In genomic region chr4:7436256-7436655, GRCh38 we compare ENCODE assay signal across 25 cellular contexts. TPM values are rescaled to one million over a fixed set of nuclear protein-coding genes. Genes with fewer than 3 reads are reported as not detected.
DNase-seq lines count a peak whose midpoint lies in the region; ATAC-seq, FAIRE-seq and TF ChIP-seq lines count a peak whose summit lies in the region.
"Had no signal": no experiment of that assay in that cellular context is flagged by ENCODE, and none has a peak within 500 bp of the region (broad histone marks: within the 10 kb centered on the region; RNA-seq: fewer than 3 reads in every experiment).

No MANE protein-coding gene starts in this region.

- TF ChIP-seq EP300 in HepG2 (IDR thresholded peaks at IDR 0.05; ENCODE audit: low read depth in 2 of 2, low read length in 2 of 2) (no peak), HepG2 (CRISPR knock-in tag; IDR thresholded peaks at IDR 0.05; ENCODE audit: borderline replicate concordance) (no peak), transverse colon (IDR thresholded peaks at IDR 0.05; ENCODE audit: low read depth) (no peak)

- POLR2A ChIA-PET in HepG2 (lab: Yijun Ruan, JAX), result no interaction called here

- no peak for TF ChIP-seq RAD21 in HepG2 (CRISPR knock-in tag; IDR thresholded peaks at IDR 0.05)

- H3K27me3 Mint-ChIP-seq in astrocyte (ENCODE audit: low read depth, unreplicated experiment) (peaks cover 31% of the 10 kb centered on the region), mesothelial cell of epicardium (ENCODE audit: low read depth) (no peaks in the 10 kb centered on the region)
- H3K27me3 Mint-ChIP-seq: IgD-negative memory B cell had no signal

- H3K27ac ChIP-seq in HepG2 (ENCODE audit: extremely low read length, insufficient read depth, low read length) (no peak overlapping the region), right lobe of liver (no peak overlapping the region), astrocyte (ENCODE audit: low read depth, low read length) (no peak overlapping the region), transverse colon (no peak overlapping the region)
- H3K27ac ChIP-seq: GM23248 had no signal

- peak overlapping the region; percentile 50 for H3K4me3 Mint-ChIP-seq in astrocyte (ENCODE audit: unreplicated experiment)
- no peak overlapping the region for H3K4me3 Mint-ChIP-seq in mesothelial cell of epicardium
- H3K4me3 Mint-ChIP-seq: CD14-positive monocyte had no signal

- H3K27me3 ChIP-seq in HepG2 (ENCODE audit: control insufficient read depth in 1 of 2, insufficient read depth in 2 of 2, low read length in 2 of 2), result peaks cover 2 to 26% of the 10 kb centered on the region in 2 experiments; a peak in 3 of 5 replicates
- H3K27me3 ChIP-seq in right lobe of liver, result no peaks in the 10 kb centered on the region
- H3K27me3 ChIP-seq in astrocyte (ENCODE audit: insufficient read depth, low read length), result peaks cover 3% of the 10 kb centered on the region
- no peaks in the 10 kb centered on the region for H3K27me3 ChIP-seq in transverse colon
- H3K27me3 ChIP-seq: BE2C had no signal

- peaks cover 4% of the 10 kb centered on the region for H3K9me3 Mint-ChIP-seq in astrocyte (ENCODE audit: unreplicated experiment)
- peaks cover 12% of the 10 kb centered on the region for H3K9me3 Mint-ChIP-seq in mesothelial cell of epicardium
- H3K9me3 Mint-ChIP-seq: CD4-positive, alpha-beta memory T cell had no signal

- H3K4me1 ChIP-seq in HepG2 (ENCODE audit: insufficient read depth, low read length), result peaks cover 24% of the 10 kb centered on the region
- H3K4me1 ChIP-seq in right lobe of liver, result no peaks in the 10 kb centered on the region
- no peaks in the 10 kb centered on the region for H3K4me1 ChIP-seq in astrocyte (ENCODE audit: insufficient read depth, low read length)
- peaks cover 0 to 3% (median 0%) of the 10 kb centered on the region in 4 donors for H3K4me1 ChIP-seq in transverse colon
- H3K4me1 ChIP-seq: BE2C had no signal

- ATAC-seq in HepG2, result no peak
- ATAC-seq in right lobe of liver, result no peak
- ATAC-seq: GM12878 had no signal

- CTCF ChIA-PET in HepG2 (lab: Yijun Ruan, JAX; ENCODE audit: low intra/inter-chr PET ratio, low total read pairs), result no interaction called here

- H3K9me3 ChIP-seq in HepG2 (ENCODE audit: low read length) (no peaks in the 10 kb centered on the region), right lobe of liver (no peaks in the 10 kb centered on the region), astrocyte (ENCODE audit: insufficient read depth, low read depth, low read length) (peaks cover 8% of the 10 kb centered on the region), transverse colon (no peaks in the 10 kb centered on the region)
- H3K9me3 ChIP-seq: BE2C had no signal

- no peaks in the 10 kb centered on the region for H3K79me2 ChIP-seq in HepG2 (ENCODE audit: insufficient read depth, low read length)
- no peaks in the 10 kb centered on the region for H3K79me2 ChIP-seq in astrocyte (ENCODE audit: insufficient read depth, low read length)

- 77% methylated on average over 6 of the region's 13 CpGs for WGBS in HepG2 (ENCODE audit: low lambda C conversion rate)
- WGBS in right lobe of liver (ENCODE audit: insufficient coverage, low coverage, low lambda C conversion rate, missing lambda C conversion rate), result 78% methylated on average over 8 of the region's 13 CpGs
- 82% methylated on average over 11 of the region's 13 CpGs; no CpG with 5 or more reads in 1 of the 2 donors for WGBS in transverse colon (ENCODE audit: low coverage in 1 of 2), 2 donors

- H3K36me3 Mint-ChIP-seq in astrocyte (ENCODE audit: low read depth, unreplicated experiment) (no peaks in the 10 kb centered on the region), mesothelial cell of epicardium (no peaks in the 10 kb centered on the region)
- H3K36me3 Mint-ChIP-seq: CD14-positive monocyte; CD4-positive, alpha-beta memory T cell; IgD-negative memory B cell had no signal

- H3K36me3 ChIP-seq in HepG2 (replicated peaks in 1 of 2; ENCODE audit: control insufficient read depth in 1 of 2, insufficient read depth in 2 of 2, low read length in 2 of 2) (no peaks in the 10 kb centered on the region), right lobe of liver (no peaks in the 10 kb centered on the region), astrocyte (ENCODE audit: insufficient read depth, low read length) (no peaks in the 10 kb centered on the region), transverse colon (no peaks in the 10 kb centered on the region)
- H3K36me3 ChIP-seq: BE2C had no signal

- H2AFZ ChIP-seq in HepG2 (ENCODE audit: low read length), result no peak overlapping the region
- no peak overlapping the region for H2AFZ ChIP-seq in astrocyte (ENCODE audit: low read depth, low read length)
- H2AFZ ChIP-seq: GM23248 had no signal

- DNase-seq in HepG2 (ENCODE audit: low spot score) (no peak), right lobe of liver (no peak), astrocyte (ENCODE audit: low read depth) (no peak), mesothelial cell of epicardium (ENCODE audit: low spot score in 2 of 2, unreplicated experiment in 2 of 2) (no peak), HT-29 (ENCODE audit: low spot score) (no peak), transverse colon (no peak)
- DNase-seq in activated CD4-positive, alpha-beta T cell treated with anti-CD3 and anti-CD28 coated beads, Interleukin-2, amount 50 U/mL, for 1 hour, result no peak
- DNase-seq: ACHN; BE2C; CD4-positive, alpha-beta memory T cell; DMS 273 treated with DMSO at 0.1 percent for 48 hours; DMS53; DND-41; EL; GM23248; HCEC 1CT; KBM-7 had no signal

- FAIRE-seq in HepG2 (lab: Jason Lieb, UNC) (no peak), astrocyte (lab: Jason Lieb, UNC) (no peak)
- FAIRE-seq: A204.1, GM12878, GM19239, H54 had no signal

- H3K4me2 ChIP-seq in HepG2 (ENCODE audit: low read depth, low read length) (0 out of 2 replicates have a peak overlapping the region, but pooled peaks have one; percentile 70), astrocyte (ENCODE audit: low read length) (no peak overlapping the region)

- no peaks in the 10 kb centered on the region for H4K20me1 ChIP-seq in HepG2 (ENCODE audit: insufficient read depth, low read length)
- peaks cover 22% of the 10 kb centered on the region for H4K20me1 ChIP-seq in astrocyte (ENCODE audit: insufficient read depth, low read length)

- H3K4me1 Mint-ChIP-seq in astrocyte (ENCODE audit: low read depth, unreplicated experiment) (peaks cover 12% of the 10 kb centered on the region), mesothelial cell of epicardium (peaks cover 11% of the 10 kb centered on the region)
- H3K4me1 Mint-ChIP-seq: CD14-positive monocyte, IgD-negative memory B cell had no signal

- H3K27ac Mint-ChIP-seq in astrocyte (ENCODE audit: unreplicated experiment) (no peak overlapping the region), mesothelial cell of epicardium (peak overlapping the region; percentile 62)
- H3K27ac Mint-ChIP-seq: CD14-positive monocyte, IgD-negative memory B cell had no signal

- no peak for TF ChIP-seq CTCF in HepG2 (CRISPR knock-in tag; IDR thresholded peaks at IDR 0.05)
- no peak for TF ChIP-seq CTCF in right lobe of liver (IDR thresholded peaks at IDR 0.05)
- no peak for TF ChIP-seq CTCF in astrocyte (IDR thresholded peaks at IDR 0.05; ENCODE audit: insufficient read depth, low read depth, low read length)
- TF ChIP-seq CTCF in mesothelial cell of epicardium (IDR thresholded peaks at IDR 0.05; ENCODE audit: unreplicated experiment), result no peak
- TF ChIP-seq CTCF in transverse colon (IDR thresholded peaks at IDR 0.05), result no peak

- in situ Hi-C loops in HepG2 (cut with HindIII; ENCODE audit: extremely low pct_ligation_motif_present, low pct_unique_long_range_greater_than_20kb) (no loop called here), transverse colon (cut with MboI; ENCODE audit: low pct_ligation_motif_present in 1 of 4, low pct_unique_long_range_greater_than_20kb in 1 of 4, low sequenced_read_pairs in 3 of 4) (no loop called here)

- intact Hi-C loops in HepG2 (cut with micrococcal nuclease; ENCODE audit: unreplicated experiment), result no loop called here
- intact Hi-C loops in right lobe of liver (cut with DNase I), result no loop called here
- intact Hi-C loops in transverse colon (cut with DNase I; ENCODE audit: low total_unique reads), result no loop called here

- BruUV-seq in HepG2 (replicated peaks; lab: Mats Ljungman, UMichigan), result no TSS peak

- H3K4me3 ChIP-seq in HepG2 (replicated peaks in 1 of 3; ENCODE audit: insufficient read depth in 1 of 3, low read depth in 2 of 3, low read length in 3 of 3) (no peak overlapping the region), right lobe of liver (no peak overlapping the region), astrocyte (ENCODE audit: insufficient read depth, low read depth, low read length) (no peak overlapping the region), transverse colon (no peak overlapping the region)
- H3K4me3 ChIP-seq: GM12878, GM23248 had no signal

- TF ChIP-seq POLR2A in HepG2 (IDR thresholded peaks at IDR 0.05; ENCODE audit: insufficient read depth in 1 of 2, low read depth in 2 of 2, low read length in 2 of 2) (no peak), right lobe of liver (IDR thresholded peaks at IDR 0.05) (no peak), transverse colon (IDR thresholded peaks at IDR 0.05) (no peak)

- H3K9ac ChIP-seq in HepG2 (ENCODE audit: insufficient read depth, low read depth, low read length), result no peak overlapping the region
- no peak overlapping the region for H3K9ac ChIP-seq in astrocyte (ENCODE audit: low read length)
- H3K9ac ChIP-seq: GM23248 had no signal

RNA-seq across cellular contexts. Expression of gene PSAPL1, which starts 1.5 kb away (rescaled TPM):
- total RNA-seq in HepG2 (2016; rRNA removed; fragmentation: Illumina TruSeq; extraction: Trizol), result 0.02 TPM in 1 of 2 replicates, not detected in the other
- total RNA-seq in HepG2 (2016; cell fraction: cytosol; rRNA removed; fragmentation: Illumina TruSeq; extraction: Trizol; ENCODE audit: low read depth), result not detected in 2 replicates
- not detected in 2 replicates for total RNA-seq in HepG2 (2016; cell fraction: insoluble cytoplasmic fraction; rRNA removed; fragmentation: Illumina TruSeq; extraction: Trizol)
- not detected in 2 replicates for total RNA-seq in HepG2 (2016; cell fraction: membrane; rRNA removed; fragmentation: Illumina TruSeq; extraction: Trizol)
- total RNA-seq in HepG2 (2016; cell fraction: nucleus; rRNA removed; fragmentation: Illumina TruSeq; extraction: Trizol), result not detected in 2 replicates
- 0.16 and 0.20 TPM in 2 replicates for polyA plus RNA-seq in HepG2 (2011; rRNA removed)
- polyA plus RNA-seq in HepG2 (2011; cell fraction: cytosol; rRNA removed), result 0.09 and 0.17 TPM in 2 replicates
- polyA plus RNA-seq in HepG2 (2011; cell fraction: nucleus; rRNA removed), result 0.08 and 0.12 TPM in 2 replicates
- 0.03 and 0.04 TPM in 2 replicates for polyA plus RNA-seq in HepG2 (2012)
- not detected in 2 replicates for polyA plus RNA-seq in HepG2 (2016; cell fraction: cytosol; fragmentation: Illumina TruSeq; extraction: Trizol; ENCODE audit: low read depth)
- polyA plus RNA-seq in HepG2 (2016; cell fraction: insoluble cytoplasmic fraction; fragmentation: Illumina TruSeq; extraction: Trizol; ENCODE audit: low read depth), result not detected in 2 replicates
- not detected in 2 replicates for polyA plus RNA-seq in HepG2 (2016; cell fraction: membrane; fragmentation: Illumina TruSeq; extraction: Trizol; ENCODE audit: low read depth)
- polyA plus RNA-seq in HepG2 (2016; cell fraction: nucleus; fragmentation: Illumina TruSeq; extraction: Trizol; ENCODE audit: insufficient read depth, low read depth), result not detected in 2 replicates
- polyA minus RNA-seq in HepG2 (2011; rRNA and poly(A)+ RNA removed; ENCODE audit: low replicate concordance), result 0.14 TPM in 1 of 2 replicates, not detected in the other
- polyA minus RNA-seq in HepG2 (2011; cell fraction: cytosol; rRNA and poly(A)+ RNA removed), result 0.26 TPM in 1 of 2 replicates, not detected in the other
- not detected in 2 replicates for polyA minus RNA-seq in HepG2 (2011; cell fraction: nucleus; rRNA and poly(A)+ RNA removed)
- not detected for total RNA-seq in right lobe of liver
- not detected in 2 replicates for total RNA-seq in astrocyte
- total RNA-seq in mesothelial cell of epicardium, result 0.07 TPM in 1 of 3 replicates, not detected in the others
- total RNA-seq in HT-29 (2014; rRNA removed; shearing (Covaris generic)), result not detected in 2 replicates
- total RNA-seq in transverse colon, result not detected
- total RNA-seq: CD4-positive, alpha-beta memory T cell; G401; GM12878; GM23248; HT1080 had no signal
- polyA plus RNA-seq: CD14-positive monocyte; CD4-positive, alpha-beta memory T cell; GM12878; GM23248; IgD-negative memory B cell had no signal
